33 cellular contexts compared by ENCODE assay signal in genomic region chr15:44275431-44275830, GRCh38.
"Had no signal": no experiment of that assay in that cellular context is flagged by ENCODE, and none has a peak within 500 bp of the region (broad histone marks: within the 10 kb centered on the region; RNA-seq: fewer than 3 reads in every experiment).

No MANE protein-coding gene starts in this region.

- H3K27me3 ChIP-seq: ascending aorta, cardiac muscle cell had no signal

- H3K36me3 ChIP-seq: ascending aorta, cardiac muscle cell, WERI-Rb-1 had no signal

- H3K9me3 ChIP-seq: ascending aorta had no signal

- H3K4me1 ChIP-seq: ascending aorta had no signal

- H3K27ac ChIP-seq: ascending aorta, cardiac muscle cell, PC-9, RWPE1, WERI-Rb-1 had no signal

- DNase-seq: activated CD4-positive, alpha-beta memory T cell treated with anti-CD3 and anti-CD28 coated beads, Interleukin-2, amount 10 ng/mL, durations not matched to agents 7 days and 5 days; activated CD4-positive, alpha-beta T cell treated with anti-CD3 and anti-CD28 coated beads for 1 hour; activated CD4-positive, alpha-beta T cell treated with anti-CD3 and anti-CD28 coated beads for 48 hours; activated CD4-positive, CD25-positive, alpha-beta regulatory T cell; activated CD8-positive, alpha-beta memory T cell treated with anti-CD3 and anti-CD28 coated beads for 24 hours; activated CD8-positive, alpha-beta memory T cell treated with anti-CD3 and anti-CD28 coated beads, Interleukin-2, amount 10 ng/mL, durations not matched to agents 7 days and 5 days; activated CD8-positive, alpha-beta memory T cell treated with anti-CD3 and anti-CD28 coated beads, Interleukin-2, amount 50 U/mL, for 48 hours; activated effector memory CD4-positive, alpha-beta T cell treated with Interleukin-2 at 50 U/mL for 16 hours; activated naive CD4-positive, alpha-beta T cell treated with anti-CD3 and anti-CD28 coated beads, Interleukin-2, amount 10 ng/mL, durations not matched to agents 7 days and 5 days; activated naive CD8-positive, alpha-beta T cell treated with anti-CD3 and anti-CD28 coated beads, Interleukin-2, amount 50 U/mL, for 24 hours; activated T-cell treated with anti-CD3 and anti-CD28 coated beads, Interleukin-2, amount 50 U/mL, for 48 hours; amniotic stem cell; Karpas-422; NCI-H1048; NCI-H1105 treated with DMSO at 0.1 percent for 48 hours; NCI-H1436; NCI-H187; NCI-H2029 treated with DMSO at 0.1 percent for 48 hours; NCI-H345; NCI-H524 treated with DMSO at 0.1 percent for 48 hours; NCI-H748 treated with DMSO at 0.1 percent for 48 hours; PC-9; SIG-M5; SW 1271; T-helper 1 cell; T-helper 2 cell; T-helper 9 cell; WERI-Rb-1 had no signal

- H3K4me3 ChIP-seq: ascending aorta, cardiac muscle cell, K562, PC-9 had no signal

- ATAC-seq: activated CD8-positive, alpha-beta memory T cell treated with anti-CD3 and anti-CD28 coated beads, Interleukin-2, amount 10 ng/mL, durations not matched to agents 7 days and 5 days; activated naive CD8-positive, alpha-beta T cell treated with anti-CD3 and anti-CD28 coated beads, Interleukin-2, amount 50 U/mL, for 24 hours; K562; Right ventricle myocardium inferior had no signal
